Comparison of ENCODE assay signal across 9 cellular contexts in genomic region chr22:20238567-20239062, GRCh38. TPM values are rescaled to one million over a fixed set of nuclear protein-coding genes. Genes with fewer than 3 reads are reported as not detected.
DNase-seq lines count a peak whose midpoint lies in the region; ATAC-seq and TF ChIP-seq lines count a peak whose summit lies in the region.
"Had no signal": no experiment of that assay in that cellular context is flagged by ENCODE, and none has a peak within 500 bp of the region (broad histone marks: within the 10 kb centered on the region; RNA-seq: fewer than 3 reads in every experiment).

No MANE protein-coding gene starts in this region.

- WGBS in esophagus squamous epithelium, 2 donors: 40 to 67% methylated on average over 1 of the region's 8 CpGs
- 40 to 56% (median 46%) methylated on average over 8 of the region's 8 CpGs for WGBS in psoas muscle, 3 donors

- peak overlapping the region in 1 of 4 donors; percentile 24 for H3K4me3 ChIP-seq in esophagus squamous epithelium
- peak overlapping the region; percentile 25 for H3K4me3 ChIP-seq in psoas muscle

- peak overlapping the region; percentile 90 for H3K27ac Mint-ChIP-seq in activated CD8-positive, alpha-beta T cell treated with anti-CD3 and anti-CD28 coated beads, Interleukin-2, amount 10 ng/mL, durations not matched to agents 7 days and 5 days
- H3K27ac Mint-ChIP-seq: IgD-negative memory B cell had no signal

- DNase-seq in GM19238 (ENCODE audit: insufficient read length, low spot score): peak; percentile 88
- DNase-seq in NCI-H2171 treated with DMSO at 0.1 percent for 48 hours (lab: John Stamatoyannopoulos, UW): peak; percentile 56
- peak; percentile 80 for DNase-seq in activated CD8-positive, alpha-beta T cell treated with anti-CD3 and anti-CD28 coated beads, Interleukin-2, amount 10 ng/mL, durations not matched to agents 7 days and 5 days
- no peak for DNase-seq in esophagus squamous epithelium (lab: John Stamatoyannopoulos, UW)
- DNase-seq in psoas muscle: peak; percentile 35 to 67
- no peak for DNase-seq in NCI-H226

- TF ChIP-seq CTCF in C4-2B (conservative IDR thresholded peaks at IDR 0.05) (peak; percentile 85), esophagus squamous epithelium (IDR thresholded peaks at IDR 0.05) (peak in 4 of 6 experiments; percentile 23 to 46 (median 39)), psoas muscle (IDR thresholded peaks at IDR 0.05) (peak; percentile 45)

- no peaks in the 10 kb centered on the region for H3K9me3 ChIP-seq in esophagus squamous epithelium
- H3K9me3 ChIP-seq in psoas muscle: no peaks in the 10 kb centered on the region

- CTCF ChIA-PET in activated CD8-positive, alpha-beta T cell treated with anti-CD3 and anti-CD28 coated beads, Interleukin-2, amount 10 ng/mL, durations not matched to agents 7 days and 5 days (lab: Charles Lee): interaction anchor here (0.6 to 4.1 kb wide), 12 partner anchors 20 to 109 kb away, joined by 3 to 25 read pairs (median 4); no protein-coding TSS in a partner anchor

- TF ChIP-seq POLR2A in esophagus squamous epithelium (IDR thresholded peaks at IDR 0.05): no peak

- H3K4me1 ChIP-seq in esophagus squamous epithelium (peaks cover 32 to 64% (median 33%) of the 10 kb centered on the region in 3 donors), psoas muscle (peaks cover 12% of the 10 kb centered on the region)

- POLR2A ChIA-PET in activated CD8-positive, alpha-beta T cell treated with anti-CD3 and anti-CD28 coated beads, Interleukin-2, amount 10 ng/mL, durations not matched to agents 7 days and 5 days (lab: Charles Lee): interaction anchor here (0.8 to 1.2 kb wide), 2 partner anchors 31 to 36 kb away, joined by 3 to 4 read pairs; no protein-coding TSS in a partner anchor

- peak; percentile 81 for ATAC-seq in activated CD8-positive, alpha-beta T cell treated with anti-CD3 and anti-CD28 coated beads, Interleukin-2, amount 10 ng/mL, durations not matched to agents 7 days and 5 days
- ATAC-seq in psoas muscle (peak; percentile 62 to 72 (median 68)), GM18873 (IDR thresholded peaks at IDR 0.05; ENCODE audit: low FRiP score, unreplicated experiment) (no peak)

- peaks cover 37% of the 10 kb centered on the region for H3K4me1 Mint-ChIP-seq in activated CD8-positive, alpha-beta T cell treated with anti-CD3 and anti-CD28 coated beads, Interleukin-2, amount 10 ng/mL, durations not matched to agents 7 days and 5 days (ENCODE audit: low read depth)

- H3K27me3 ChIP-seq in esophagus squamous epithelium (no peaks in the 10 kb centered on the region), psoas muscle (ENCODE audit: insufficient read depth in 3 of 3, low read length in 2 of 3) (no peaks in the 10 kb centered on the region)

- H3K4me3 Mint-ChIP-seq in activated CD8-positive, alpha-beta T cell treated with anti-CD3 and anti-CD28 coated beads, Interleukin-2, amount 10 ng/mL, durations not matched to agents 7 days and 5 days: peak overlapping the region; percentile 62
- H3K4me3 Mint-ChIP-seq: IgD-negative memory B cell had no signal

- intact Hi-C loops in esophagus squamous epithelium (cut with DNase I): no loop called here
- intact Hi-C loops in psoas muscle (cut with DNase I): no loop called here

- no peaks in the 10 kb centered on the region for H3K9me3 Mint-ChIP-seq in activated CD8-positive, alpha-beta T cell treated with anti-CD3 and anti-CD28 coated beads, Interleukin-2, amount 10 ng/mL, durations not matched to agents 7 days and 5 days (ENCODE audit: insufficient read depth)

- H3K36me3 ChIP-seq in esophagus squamous epithelium: no peaks in the 10 kb centered on the region
- no peaks in the 10 kb centered on the region for H3K36me3 ChIP-seq in psoas muscle (ENCODE audit: insufficient read depth in 1 of 2, low read depth in 1 of 2)

- no peak overlapping the region; the same call in 1 of the 2 replicates for H3K27ac ChIP-seq in C4-2B
- peak overlapping the region in 3 of 4 donors; percentile 2 to 50 (median 45) for H3K27ac ChIP-seq in esophagus squamous epithelium
- peak overlapping the region; percentile 66 for H3K27ac ChIP-seq in psoas muscle

- no peaks in the 10 kb centered on the region for H3K27me3 Mint-ChIP-seq in activated CD8-positive, alpha-beta T cell treated with anti-CD3 and anti-CD28 coated beads, Interleukin-2, amount 10 ng/mL, durations not matched to agents 7 days and 5 days (ENCODE audit: low read depth)
- H3K27me3 Mint-ChIP-seq: IgD-negative memory B cell had no signal

- no peaks in the 10 kb centered on the region for H3K36me3 Mint-ChIP-seq in activated CD8-positive, alpha-beta T cell treated with anti-CD3 and anti-CD28 coated beads, Interleukin-2, amount 10 ng/mL, durations not matched to agents 7 days and 5 days (ENCODE audit: low read depth)
- H3K36me3 Mint-ChIP-seq: IgD-negative memory B cell had no signal

RNA-seq across cellular contexts. Expression of gene RTN4R, which starts 29.5 kb away (rescaled TPM):
- 1 to 10 TPM; 3.7 to 3.8 TPM for total RNA-seq in activated CD8-positive, alpha-beta T cell treated with anti-CD3 and anti-CD28 coated beads, Interleukin-2, amount 10 ng/mL, durations not matched to agents 7 days and 5 days
- total RNA-seq in esophagus squamous epithelium (1 to 10 TPM in 3 of 4 donors, under 1 TPM in 1; 0.97 to 3.9 (median 2.5) TPM), psoas muscle (1 to 10 TPM in 1 of 4 donors, under 1 TPM in 3; 0.22 to 2.4 (median 0.64) TPM)
- under 1 TPM; 0.12 to 0.36 (median 0.30) TPM for polyA plus RNA-seq in psoas muscle
- polyA plus RNA-seq: IgD-negative memory B cell had no signal

Comparison
In these comparisons a context has a peak if more than half of its experiments do, and no peak if none do; other contexts are left out.
1. DNase-seq: peak in GM19238 (single experiment), NCI-H2171 treated with DMSO at 0.1 percent for 48 hours (single experiment), activated CD8-positive, alpha-beta T cell treated with anti-CD3 and anti-CD28 coated beads, Interleukin-2, amount 10 ng/mL, durations not matched to agents 7 days and 5 days (single experiment) and psoas muscle (2 of 2); none in esophagus squamous epithelium (single experiment) and NCI-H226 (single experiment).
2. Peak in every context shown above with its lines, with median percentiles within 50 percentile points of each other: CTCF ChIP-seq.